In genomic region chr9:69377291-69377690, GRCh38 we compare ENCODE assay signal across 19 cellular contexts. TPM values are rescaled to one million over a fixed set of nuclear protein-coding genes. Genes with fewer than 3 reads are reported as not detected.
"Had no signal": no experiment of that assay in that cellular context is flagged by ENCODE, and none has a peak within 500 bp of the region (broad histone marks: within the 10 kb centered on the region; RNA-seq: fewer than 3 reads in every experiment).

No MANE protein-coding gene starts in this region.

- H3K79me2 ChIP-seq: parathyroid adenoma had no signal

- H3K9ac ChIP-seq: parathyroid adenoma had no signal

- H3K9me3 Mint-ChIP-seq: activated CD4-positive, alpha-beta memory T cell treated with anti-CD3 and anti-CD28 coated beads for 36 hours; activated naive CD4-positive, alpha-beta T cell treated with anti-CD3 and anti-CD28 coated beads for 36 hours; activated naive CD8-positive, alpha-beta T cell treated with anti-CD3 and anti-CD28 coated beads, Interleukin-2, amount 10 ng/mL, durations not matched to agents 7 days and 5 days; dendritic cell treated with granulocyte-macrophage colony-stimulating factor and Interleukin-4, amounts not matched to agents 40 ng/mL and 50 ng/mL, for 4 days; nephron had no signal

- H3K36me3 Mint-ChIP-seq: activated CD4-positive, alpha-beta memory T cell treated with anti-CD3 and anti-CD28 coated beads for 36 hours; activated naive CD8-positive, alpha-beta T cell treated with anti-CD3 and anti-CD28 coated beads, Interleukin-2, amount 10 ng/mL, durations not matched to agents 7 days and 5 days had no signal

- DNase-seq: activated CD4-positive, alpha-beta memory T cell treated with anti-CD3 and anti-CD28 coated beads for 36 hours; activated CD4-positive, alpha-beta T cell treated with anti-CD3 and anti-CD28 coated beads for 48 hours; activated naive CD4-positive, alpha-beta T cell treated with anti-CD3 and anti-CD28 coated beads for 36 hours; activated naive CD8-positive, alpha-beta T cell treated with anti-CD3 and anti-CD28 coated beads, Interleukin-2, amount 10 ng/mL, durations not matched to agents 7 days and 5 days; activated T-cell treated with anti-CD3 and anti-CD28 coated beads, Interleukin-2, amount 50 U/mL, for 48 hours; effector CD4-positive, alpha-beta T cell; erythroblast; hippocampal formation; midbrain; stimulated activated CD4-positive, alpha-beta T cell treated with anti-CD3 and anti-CD28 coated beads, Interleukin-2, amount 100 ng/mL, for 48 hours; stimulated activated CD8-positive, alpha-beta memory T cell treated with anti-CD3 and anti-CD28 coated beads, Interleukin-4, amount 100 ng/mL, for 48 hours; stimulated activated naive CD4-positive, alpha-beta T cell; T-helper 2 cell; upper lobe of right lung had no signal

- H3K9me3 ChIP-seq: thoracic aorta, upper lobe of right lung had no signal

- H3K4me1 Mint-ChIP-seq: activated naive CD8-positive, alpha-beta T cell treated with anti-CD3 and anti-CD28 coated beads, Interleukin-2, amount 10 ng/mL, durations not matched to agents 7 days and 5 days had no signal

- H3K27ac ChIP-seq: foreskin keratinocyte, parathyroid adenoma, thoracic aorta, upper lobe of right lung had no signal

- H3K27me3 Mint-ChIP-seq: activated naive CD8-positive, alpha-beta T cell treated with anti-CD3 and anti-CD28 coated beads, Interleukin-2, amount 10 ng/mL, durations not matched to agents 7 days and 5 days; dendritic cell treated with granulocyte-macrophage colony-stimulating factor and Interleukin-4, amounts not matched to agents 40 ng/mL and 50 ng/mL, for 4 days had no signal

- H3K27ac Mint-ChIP-seq: activated CD4-positive, alpha-beta memory T cell treated with anti-CD3 and anti-CD28 coated beads for 36 hours; activated naive CD4-positive, alpha-beta T cell treated with anti-CD3 and anti-CD28 coated beads for 36 hours; activated naive CD8-positive, alpha-beta T cell treated with anti-CD3 and anti-CD28 coated beads, Interleukin-2, amount 10 ng/mL, durations not matched to agents 7 days and 5 days; dendritic cell treated with granulocyte-macrophage colony-stimulating factor and Interleukin-4, amounts not matched to agents 40 ng/mL and 50 ng/mL, for 4 days had no signal

- H3K27me3 ChIP-seq: foreskin keratinocyte, upper lobe of right lung had no signal

- H3K4me1 ChIP-seq: parathyroid adenoma had no signal

- H3K4me3 ChIP-seq: upper lobe of right lung had no signal

- H2AFZ ChIP-seq: parathyroid adenoma had no signal

- H3K36me3 ChIP-seq: thoracic aorta, upper lobe of right lung had no signal

- H3K4me3 Mint-ChIP-seq: activated CD4-positive, alpha-beta memory T cell treated with anti-CD3 and anti-CD28 coated beads for 36 hours; activated naive CD4-positive, alpha-beta T cell treated with anti-CD3 and anti-CD28 coated beads for 36 hours; activated naive CD8-positive, alpha-beta T cell treated with anti-CD3 and anti-CD28 coated beads, Interleukin-2, amount 10 ng/mL, durations not matched to agents 7 days and 5 days; dendritic cell treated with granulocyte-macrophage colony-stimulating factor and Interleukin-4, amounts not matched to agents 40 ng/mL and 50 ng/mL, for 4 days had no signal

RNA-seq across cellular contexts. Expression of gene ENTREP1, which starts 52.3 kb away (rescaled TPM):
- total RNA-seq: activated naive CD4-positive, alpha-beta T cell treated with anti-CD3 and anti-CD28 coated beads for 36 hours; activated naive CD8-positive, alpha-beta T cell treated with anti-CD3 and anti-CD28 coated beads, Interleukin-2, amount 10 ng/mL, durations not matched to agents 7 days and 5 days had no signal
